In genomic region chr3:107421170-107421792, GRCh38 we compare ENCODE assay signal across 9 cellular contexts. TPM values are rescaled to one million over a fixed set of nuclear protein-coding genes. Genes with fewer than 3 reads are reported as not detected.
A peak's percentile ranks its signal among the peaks of the same experiment; 100 is the strongest.
DNase-seq lines count a peak whose midpoint lies in the region; ATAC-seq and TF ChIP-seq lines count a peak whose summit lies in the region.
"Had no signal": no experiment of that assay in that cellular context is flagged by ENCODE, and none has a peak within 500 bp of the region (broad histone marks: within the 10 kb centered on the region; RNA-seq: fewer than 3 reads in every experiment).

No MANE protein-coding gene starts in this region.

- no peak overlapping the region for H2BK15ac ChIP-seq in mesenchymal stem cell (ENCODE audit: low read depth, poor library complexity, severe bottlenecking)

- CTCF ChIA-PET in activated naive CD4-positive, alpha-beta T cell treated with anti-CD3 and anti-CD28 coated beads, Interleukin-2, amount 10 ng/mL, durations not matched to agents 7 days and 5 days (lab: Charles Lee): interaction anchor here (0.6 to 3.8 kb wide), 27 partner anchors 9 to 1685 kb away, joined by 3 to 72 read pairs (median 4); no protein-coding TSS in a partner anchor
- CTCF ChIA-PET in RWPE1 (lab: Yijun Ruan, JAX): interaction anchor here (0.6 to 1.4 kb wide), 17 partner anchors 9 to 250 kb away, joined by 3 to 18 read pairs (median 4); no protein-coding TSS in a partner anchor

- 0% methylated on average over 1 of the region's 4 CpGs for WGBS in mesenchymal stem cell

- H3K27me3 ChIP-seq in dorsolateral prefrontal cortex (no peaks in the 10 kb centered on the region), mesenchymal stem cell (ENCODE audit: control insufficient read depth in 1 of 2, insufficient read depth in 1 of 2, low read length in 2 of 2) (no peaks in the 10 kb centered on the region)

- no peaks in the 10 kb centered on the region for H3K36me3 Mint-ChIP-seq in activated naive CD4-positive, alpha-beta T cell treated with anti-CD3 and anti-CD28 coated beads, Interleukin-2, amount 10 ng/mL, durations not matched to agents 7 days and 5 days

- peak; percentile 29 for DNase-seq in activated naive CD4-positive, alpha-beta T cell treated with anti-CD3 and anti-CD28 coated beads, Interleukin-2, amount 10 ng/mL, durations not matched to agents 7 days and 5 days
- no peak for DNase-seq in activated naive CD4-positive, alpha-beta T cell treated with anti-CD3 and anti-CD28 coated beads, Interleukin-2, amount 50 U/mL, for 16 hours
- DNase-seq in KBM-7 (peak; percentile 74), RWPE1 (ENCODE audit: low spot score) (peak; percentile 54), dorsolateral prefrontal cortex (peak in 1 of 10 donors; percentile 4), mesenchymal stem cell (peak; percentile 77), T-helper 9 cell (no peak)

- H4K91ac ChIP-seq in mesenchymal stem cell (ENCODE audit: low read length): no peak overlapping the region

- H3K4me3 ChIP-seq in dorsolateral prefrontal cortex: peak overlapping the region in 58 of 59 donors; percentile 17 to 69 (median 52)
- H3K4me3 ChIP-seq in mesenchymal stem cell (ENCODE audit: insufficient read depth in 1 of 2, low read depth in 1 of 2, low read length in 2 of 2): peak overlapping the region in 1 of 2 experiments; percentile 62

- H3K23ac ChIP-seq in mesenchymal stem cell (ENCODE audit: low read length in 2 of 2): no peak overlapping the region

- no peak overlapping the region for H2BK12ac ChIP-seq in mesenchymal stem cell (ENCODE audit: low read length in 2 of 2)

- H3K36me3 ChIP-seq in mesenchymal stem cell (ENCODE audit: control insufficient read depth in 1 of 2, insufficient read depth in 2 of 2, low read depth in 1 of 2, low read length in 2 of 2): no peaks in the 10 kb centered on the region

- H3K27ac ChIP-seq in RWPE1 (no peak overlapping the region), dorsolateral prefrontal cortex (peak overlapping the region in 46 of 59 donors; percentile 3 to 88 (median 63)), mesenchymal stem cell (ENCODE audit: low read length, poor library complexity, severe bottlenecking) (no peak overlapping the region)

- H3K4me2 ChIP-seq in mesenchymal stem cell (ENCODE audit: low read length, poor library complexity, severe bottlenecking): peak overlapping the region; percentile 75

- peaks cover 2% of the 10 kb centered on the region for H3K4me1 Mint-ChIP-seq in activated naive CD4-positive, alpha-beta T cell treated with anti-CD3 and anti-CD28 coated beads, Interleukin-2, amount 10 ng/mL, durations not matched to agents 7 days and 5 days

- H2BK120ac ChIP-seq in mesenchymal stem cell (ENCODE audit: low read depth, low read length): no peak overlapping the region

- intact Hi-C loops in dorsolateral prefrontal cortex (cut with DNase I): loop anchor here in 1 of 2 donors (2.0 to 10.0 kb wide), 2 partner anchors 74 to 216 kb away; no protein-coding TSS in a partner anchor

- H2AK5ac ChIP-seq in mesenchymal stem cell (ENCODE audit: low read length, severe bottlenecking): no peak overlapping the region

- TF ChIP-seq CTCF in RWPE1 (conservative IDR thresholded peaks at IDR 0.05; ENCODE audit: low read depth) (peak; percentile 74), dorsolateral prefrontal cortex (IDR thresholded peaks at IDR 0.05 in 54 of 56, conservative IDR thresholded peaks at IDR 0.05 in 2 of 56; ENCODE audit: low read depth in 1 of 56, partially characterized antibody in 56 of 56) (peak; percentile 58 to 93 (median 83))

- H3K18ac ChIP-seq in mesenchymal stem cell (ENCODE audit: low read depth in 1 of 2, low read length in 2 of 2): no peak overlapping the region

- H3K4me1 ChIP-seq in mesenchymal stem cell (ENCODE audit: control insufficient read depth, insufficient read depth, low read depth, low read length): no peaks in the 10 kb centered on the region

- no peak overlapping the region for H3K4ac ChIP-seq in mesenchymal stem cell (ENCODE audit: low read depth in 1 of 2, low read length in 2 of 2)

- in situ Hi-C loops in KBM-7 (cut with MboI; ENCODE audit: low pct_unique_long_range_greater_than_20kb, low sequenced_read_pairs): no loop called here

- no peaks in the 10 kb centered on the region for H3K79me1 ChIP-seq in mesenchymal stem cell (replicated peaks; ENCODE audit: low read length, poor library complexity, severe bottlenecking)

- H3K9me3 ChIP-seq in mesenchymal stem cell (ENCODE audit: control insufficient read depth, low read length): no peaks in the 10 kb centered on the region

- no peak overlapping the region for H3K27ac Mint-ChIP-seq in activated naive CD4-positive, alpha-beta T cell treated with anti-CD3 and anti-CD28 coated beads, Interleukin-2, amount 10 ng/mL, durations not matched to agents 7 days and 5 days

- H3K9me3 Mint-ChIP-seq in activated naive CD4-positive, alpha-beta T cell treated with anti-CD3 and anti-CD28 coated beads, Interleukin-2, amount 10 ng/mL, durations not matched to agents 7 days and 5 days: no peaks in the 10 kb centered on the region

- POLR2A ChIA-PET in RWPE1 (lab: Yijun Ruan, JAX; ENCODE audit: low non-redundant PET): interaction anchor here (0.6 kb wide), 1 partner anchor 11 kb away, joined by 6 read pairs; no protein-coding TSS in a partner anchor

- H3K4me3 Mint-ChIP-seq in activated naive CD4-positive, alpha-beta T cell treated with anti-CD3 and anti-CD28 coated beads, Interleukin-2, amount 10 ng/mL, durations not matched to agents 7 days and 5 days: no peak overlapping the region

- peak overlapping the region; percentile 80 for H3K9ac ChIP-seq in mesenchymal stem cell (ENCODE audit: low read length)

- no peak overlapping the region for H4K8ac ChIP-seq in mesenchymal stem cell (ENCODE audit: low read length)

- peak; percentile 79 for ATAC-seq in GM21786 (IDR thresholded peaks at IDR 0.05; ENCODE audit: unreplicated experiment)

- peaks cover 16% of the 10 kb centered on the region for H3K27me3 Mint-ChIP-seq in activated naive CD4-positive, alpha-beta T cell treated with anti-CD3 and anti-CD28 coated beads, Interleukin-2, amount 10 ng/mL, durations not matched to agents 7 days and 5 days

- H2BK5ac ChIP-seq in mesenchymal stem cell (ENCODE audit: low read depth, low read length, poor library complexity, severe bottlenecking): no peak overlapping the region

- H3K14ac ChIP-seq in mesenchymal stem cell (ENCODE audit: low read length in 2 of 2): no peak overlapping the region

- H2AFZ ChIP-seq in mesenchymal stem cell (ENCODE audit: low read depth, low read length): no peak overlapping the region

RNA-seq across cellular contexts. Expression of gene CCDC54, which starts 44.0 kb away (rescaled TPM):
- total RNA-seq in dorsolateral prefrontal cortex: 1 to 10 TPM in 11 of 120 experiments, under 1 TPM in 54, not detected in 55; 0.26 to 2.7 (median 0.68) TPM
- not detected for polyA plus RNA-seq in mesenchymal stem cell (2013, experiment 1 of 2)
- not detected for polyA plus RNA-seq in mesenchymal stem cell (2013, experiment 2 of 2)
- total RNA-seq: skeletal muscle tissue had no signal

Comparison
In these comparisons a context has a peak if more than half of its experiments do, and no peak if none do; other contexts are left out.
1. DNase-seq: peak in activated naive CD4-positive, alpha-beta T cell treated with anti-CD3 and anti-CD28 coated beads, Interleukin-2, amount 10 ng/mL, durations not matched to agents 7 days and 5 days (single experiment), KBM-7 (single experiment), RWPE1 (single experiment) and mesenchymal stem cell (single experiment); none in activated naive CD4-positive, alpha-beta T cell treated with anti-CD3 and anti-CD28 coated beads, Interleukin-2, amount 50 U/mL, for 16 hours (single experiment) and T-helper 9 cell (single experiment).
2. H3K27ac ChIP-seq: peak in dorsolateral prefrontal cortex (46 of 59); none in RWPE1 (single experiment) and mesenchymal stem cell (single experiment).